ENCODE assay signal across 11 cellular contexts in genomic region chr12:51855586-51856428, GRCh38. TPM values are rescaled to one million over a fixed set of nuclear protein-coding genes. Genes with fewer than 3 reads are reported as not detected.
DNase-seq lines count a peak whose midpoint lies in the region; TF ChIP-seq lines count a peak whose summit lies in the region.
"Had no signal": no experiment of that assay in that cellular context is flagged by ENCODE, and none has a peak within 500 bp of the region (broad histone marks: within the 10 kb centered on the region; RNA-seq: fewer than 3 reads in every experiment).

No MANE protein-coding gene starts in this region.

- DNase-seq in HFF-Myc (ENCODE audit: extremely low read depth, low read depth) (no peak), endodermal cell (peak; percentile 95), left kidney (ENCODE audit: low read depth, low spot score) (peak; percentile 86), suprapubic skin (ENCODE audit: low spot score in 2 of 2) (no peak), immature natural killer cell (no peak), NCI-H446 treated with DMSO at 0.1 percent for 48 hours (lab: John Stamatoyannopoulos, UW) (no peak), HUDEP-2 (lab: John Stamatoyannopoulos, UW; ENCODE audit: unreplicated experiment in 76 of 76) (no peak)
- no peak for DNase-seq in activated naive CD4-positive, alpha-beta T cell (lab: John Stamatoyannopoulos, UW)
- DNase-seq: cerebellar nuclear complex; naive thymus-derived CD8-positive, alpha-beta T cell had no signal

- peaks cover 6% of the 10 kb centered on the region for H3K27me3 ChIP-seq in endodermal cell (ENCODE audit: control insufficient read depth, insufficient read depth, low read length, poor library complexity, severe bottlenecking)
- H3K27me3 ChIP-seq in suprapubic skin, result peaks cover 3% of the 10 kb centered on the region

- H3K36me3 Mint-ChIP-seq in endodermal cell (ENCODE audit: low read depth) (no peaks in the 10 kb centered on the region), immature natural killer cell (no peaks in the 10 kb centered on the region)
- H3K36me3 Mint-ChIP-seq: naive thymus-derived CD8-positive, alpha-beta T cell had no signal

- no peak overlapping the region for H3K9ac ChIP-seq in endodermal cell (ENCODE audit: extremely low read depth, low read length, poor library complexity, severe bottlenecking)
- H3K9ac ChIP-seq: KMS-11 had no signal

- no peaks in the 10 kb centered on the region for H3K36me3 ChIP-seq in endodermal cell (ENCODE audit: control insufficient read depth, insufficient read depth, low read length)
- no peaks in the 10 kb centered on the region for H3K36me3 ChIP-seq in suprapubic skin

- H3K27ac Mint-ChIP-seq in endodermal cell, result peak overlapping the region; percentile 85
- no peak overlapping the region for H3K27ac Mint-ChIP-seq in immature natural killer cell
- H3K27ac Mint-ChIP-seq: naive thymus-derived CD8-positive, alpha-beta T cell had no signal

- H3K9me3 ChIP-seq in endodermal cell (ENCODE audit: control insufficient read depth, low read length), result no peaks in the 10 kb centered on the region
- H3K9me3 ChIP-seq in suprapubic skin, result no peaks in the 10 kb centered on the region

- 25 to 27% methylated on average over 12 to 21 of the region's 21 CpGs for WGBS in endodermal cell (ENCODE audit: insufficient coverage in 1 of 2, insufficient read length in 1 of 2), 2 experiments
- 17% methylated on average over 13 of the region's 21 CpGs for WGBS in suprapubic skin

- peaks cover 9% of the 10 kb centered on the region for H3K4me1 Mint-ChIP-seq in endodermal cell
- H3K4me1 Mint-ChIP-seq in immature natural killer cell, result no peaks in the 10 kb centered on the region

- TF ChIP-seq POLR2A in suprapubic skin (IDR thresholded peaks at IDR 0.05), result no peak

- peaks cover 4% of the 10 kb centered on the region for H3K4me1 ChIP-seq in endodermal cell (ENCODE audit: control insufficient read depth, insufficient read depth, low read length)
- H3K4me1 ChIP-seq in suprapubic skin, result peaks cover 18% of the 10 kb centered on the region

- peaks cover 60% of the 10 kb centered on the region for H3K27me3 Mint-ChIP-seq in endodermal cell (ENCODE audit: insufficient read depth)
- H3K27me3 Mint-ChIP-seq in immature natural killer cell (ENCODE audit: low read depth in 3 of 3), result peaks cover 4 to 17% (median 6%) of the 10 kb centered on the region in 3 donors

- H3K4me3 ChIP-seq in HFF-Myc (replicated peaks; ENCODE audit: low read depth, low read length), result peak overlapping the region; percentile 5; the same call in 1 of the 2 replicates
- H3K4me3 ChIP-seq in endodermal cell (ENCODE audit: low read length), result no peak overlapping the region
- peak overlapping the region; percentile 30 for H3K4me3 ChIP-seq in suprapubic skin

- TF ChIP-seq CTCF in HFF-Myc (IDR thresholded peaks at IDR 0.05; ENCODE audit: low read depth, low read length, missing control alignments), result no peak
- peak; percentile 15 for TF ChIP-seq CTCF in endodermal cell (conservative IDR thresholded peaks at IDR 0.05)
- no peak for TF ChIP-seq CTCF in suprapubic skin (IDR thresholded peaks at IDR 0.05)

- no peak for TF ChIP-seq EP300 in suprapubic skin (IDR thresholded peaks at IDR 0.05)

- peak overlapping the region; percentile 93 for H3K27ac ChIP-seq in endodermal cell (ENCODE audit: low read depth, low read length)
- H3K27ac ChIP-seq in suprapubic skin, result no peak overlapping the region
- H3K27ac ChIP-seq: KMS-11 had no signal

- H3K9me3 Mint-ChIP-seq in endodermal cell (no peaks in the 10 kb centered on the region), immature natural killer cell (peaks cover 0 to 1% (median 0%) of the 10 kb centered on the region in 6 donors)
- H3K9me3 Mint-ChIP-seq: naive thymus-derived CD8-positive, alpha-beta T cell had no signal

- peak overlapping the region; percentile 64 for H3K4me3 Mint-ChIP-seq in endodermal cell
- no peak overlapping the region for H3K4me3 Mint-ChIP-seq in immature natural killer cell
- H3K4me3 Mint-ChIP-seq: naive thymus-derived CD8-positive, alpha-beta T cell had no signal

RNA-seq across cellular contexts. Expression of gene FIGNL2, which starts 7.3 kb away (rescaled TPM):
- total RNA-seq in endodermal cell (10 to 100 TPM; 10.5 to 17.7 TPM), suprapubic skin (under 1 TPM; 0.16 to 0.40 (median 0.32) TPM)
- polyA plus RNA-seq in endodermal cell (2013, experiment 1 of 2), result 24.4 TPM
- 22.8 TPM for polyA plus RNA-seq in endodermal cell (2013, experiment 2 of 2)
- polyA plus RNA-seq in immature natural killer cell, result under 1 TPM in 1 of 3 donors, not detected in 2; 0.07 TPM

RNA-seq across cellular contexts. Expression of gene ANKRD33, which starts 32.1 kb away (rescaled TPM):
- total RNA-seq in endodermal cell (under 1 TPM in 1 of 2 donors, not detected in 1; 0.46 TPM), suprapubic skin (not detected)
- 0.28 TPM for polyA plus RNA-seq in endodermal cell (2013, experiment 1 of 2)
- polyA plus RNA-seq in endodermal cell (2013, experiment 2 of 2), result 0.62 TPM
- not detected for polyA plus RNA-seq in immature natural killer cell
- total RNA-seq: naive thymus-derived CD8-positive, alpha-beta T cell had no signal
- polyA plus RNA-seq: naive thymus-derived CD8-positive, alpha-beta T cell had no signal

RNA-seq across cellular contexts. Expression of gene ACVRL1, which starts 51.5 kb away (rescaled TPM):
- under 1 TPM; 0.42 to 0.64 TPM for total RNA-seq in endodermal cell
- polyA plus RNA-seq in endodermal cell (2013, experiment 1 of 2), result 1.00 TPM
- 1.4 TPM for polyA plus RNA-seq in endodermal cell (2013, experiment 2 of 2)
- 10 to 100 TPM; 31.2 to 43.4 (median 39.0) TPM for total RNA-seq in suprapubic skin
- under 1 TPM in 1 of 3 donors, not detected in 2; 0.14 TPM for polyA plus RNA-seq in immature natural killer cell
- total RNA-seq: naive thymus-derived CD8-positive, alpha-beta T cell had no signal
- polyA plus RNA-seq: naive thymus-derived CD8-positive, alpha-beta T cell had no signal

Comparison
In these comparisons a context has a peak if more than half of its experiments do, and no peak if none do; other contexts are left out.
1. DNase-seq: peak in endodermal cell (single experiment) and left kidney (single experiment); none in HFF-Myc (single experiment), suprapubic skin (0 of 2), immature natural killer cell (0 of 3), activated naive CD4-positive, alpha-beta T cell (0 of 4), NCI-H446 treated with DMSO at 0.1 percent for 48 hours (single experiment) and HUDEP-2 (0 of 76).
2. RNA of gene FIGNL2, which starts 7.3 kb away (total RNA-seq): 10.5 to 17.7 TPM in endodermal cell; 0.16 to 0.40 TPM in suprapubic skin; every median in the first group is over 4 times any median in the second.
3. RNA of gene ACVRL1, which starts 51.5 kb away (total RNA-seq): 31.2 to 43.4 TPM in suprapubic skin; 0.42 to 0.64 TPM in endodermal cell; every median in the first group is over 10 times any median in the second.